In the genomic region with DNA sequence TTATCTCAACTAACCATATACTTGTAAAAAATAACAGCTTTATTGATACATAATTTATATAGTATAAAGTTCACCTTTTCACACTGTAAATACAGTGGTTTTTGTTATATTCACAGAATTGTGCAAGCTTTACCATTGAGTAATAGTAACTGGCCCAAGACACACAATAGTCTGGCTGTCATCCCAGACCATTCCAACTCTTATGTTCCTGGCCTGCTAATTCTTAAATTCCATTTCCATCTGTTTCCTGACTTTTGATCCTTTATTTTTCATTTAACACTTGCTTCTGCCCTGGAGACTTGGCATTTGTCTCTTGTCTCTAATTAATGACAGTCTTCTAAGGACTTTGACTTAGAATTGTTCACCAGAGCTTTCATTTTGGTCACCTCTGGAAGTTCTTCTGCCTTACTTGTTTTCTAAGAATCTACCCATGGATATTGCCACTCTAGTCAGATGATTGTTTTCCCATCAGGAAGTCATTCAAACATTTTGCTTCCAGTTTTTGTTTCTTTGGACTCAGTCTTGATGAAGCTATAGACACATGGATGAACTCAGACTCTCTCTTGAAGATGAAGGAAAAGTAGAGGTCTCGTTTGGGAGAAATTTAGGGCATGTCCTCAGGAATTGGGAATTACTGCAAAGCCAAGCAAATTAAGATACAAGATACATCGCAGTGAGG, we compare ENCODE assay signal across 14 cellular contexts. TPM values are rescaled to one million over a fixed set of nuclear protein-coding genes. Genes with fewer than 3 reads are reported as not detected.
A peak's percentile ranks its signal among the peaks of the same experiment; 100 is the strongest.
DNase-seq lines count a peak whose midpoint lies in the region; ATAC-seq and TF ChIP-seq lines count a peak whose summit lies in the region.
"Had no signal": no experiment of that assay in that cellular context is flagged by ENCODE, and none has a peak within 500 bp of the region (broad histone marks: within the 10 kb centered on the region; RNA-seq: fewer than 3 reads in every experiment).

No MANE protein-coding gene starts in this region.

- no peaks in the 10 kb centered on the region for H3K9me2 ChIP-seq in OCI-LY7 (ENCODE audit: insufficient read depth, low read length)

- intact Hi-C loops in OCI-LY7 (cut with micrococcal nuclease; ENCODE audit: unreplicated experiment): no loop called here

- H3K4me1 Mint-ChIP-seq in HFFc6 (ENCODE audit: low read depth): peaks cover 47% of the 10 kb centered on the region
- peaks cover 53% of the 10 kb centered on the region for H3K4me1 Mint-ChIP-seq in chondrocyte (ENCODE audit: low read depth)
- no peaks in the 10 kb centered on the region for H3K4me1 Mint-ChIP-seq in T-helper 2 cell treated with Interferon-gamma antibody and Interleukin-4, amounts not matched to agents 5 μg/mL and 100 μg/mL, for 36 hours (ENCODE audit: low read depth)

- no peak for ATAC-seq in HG02938 (IDR thresholded peaks at IDR 0.05; ENCODE audit: unreplicated experiment)
- ATAC-seq: activated CD8-positive, alpha-beta T cell treated with anti-CD3 and anti-CD28 coated beads for 36 hours; natural killer cell treated with Interleukin-12 subunit alpha and Interleukin-12 subunit beta and Interleukin-15 and Interleukin-18, amount 100 ng/mL, for 72 hours had no signal

- H3K27ac ChIP-seq in subcutaneous abdominal adipose tissue (ENCODE audit: low read depth, low read length): peak overlapping the region; percentile 61
- H3K27ac ChIP-seq in OCI-LY7 (ENCODE audit: low read depth, low read length, poor library complexity, severe bottlenecking): no peak overlapping the region

- H3K27ac Mint-ChIP-seq in HFFc6 (peak overlapping the region; percentile 18), chondrocyte (ENCODE audit: unreplicated experiment) (peak overlapping the region; percentile 11)
- H3K27ac Mint-ChIP-seq in T-helper 2 cell treated with Interferon-gamma antibody and Interleukin-4, amounts not matched to agents 5 μg/mL and 100 μg/mL, for 36 hours: no peak overlapping the region
- H3K27ac Mint-ChIP-seq: activated CD8-positive, alpha-beta T cell treated with anti-CD3 and anti-CD28 coated beads for 36 hours; natural killer cell treated with Interleukin-12 subunit alpha and Interleukin-12 subunit beta and Interleukin-15 and Interleukin-18, amount 100 ng/mL, for 72 hours had no signal

- no peak overlapping the region for H2AFZ ChIP-seq in OCI-LY7 (ENCODE audit: low read length)

- peaks cover 3 to 31% (median 17%) of the 10 kb centered on the region in 5 donors for H3K4me1 ChIP-seq in subcutaneous abdominal adipose tissue (ENCODE audit: control insufficient read depth in 5 of 5, insufficient read depth in 5 of 5, low read length in 5 of 5)
- no peaks in the 10 kb centered on the region for H3K4me1 ChIP-seq in OCI-LY7 (ENCODE audit: insufficient read depth, low read length, poor library complexity, severe bottlenecking)

- CTCF ChIA-PET in OCI-LY7 (lab: Charles Lee; ENCODE audit: unreplicated experiment): no interaction called here

- H4K20me1 ChIP-seq in OCI-LY7 (ENCODE audit: insufficient read depth, low read length): no peaks in the 10 kb centered on the region

- no peak overlapping the region for H3K4me2 ChIP-seq in OCI-LY7 (ENCODE audit: low read length)

- no peaks in the 10 kb centered on the region for H3K36me3 Mint-ChIP-seq in HFFc6 (ENCODE audit: low read depth)
- no peaks in the 10 kb centered on the region for H3K36me3 Mint-ChIP-seq in chondrocyte (ENCODE audit: low read depth)
- no peaks in the 10 kb centered on the region for H3K36me3 Mint-ChIP-seq in T-helper 2 cell treated with Interferon-gamma antibody and Interleukin-4, amounts not matched to agents 5 μg/mL and 100 μg/mL, for 36 hours (ENCODE audit: low read depth)
- H3K36me3 Mint-ChIP-seq: natural killer cell treated with Interleukin-12 subunit alpha and Interleukin-12 subunit beta and Interleukin-15 and Interleukin-18, amount 100 ng/mL, for 72 hours had no signal

- DNase-seq in HFFc6 (peak; percentile 60), chondrocyte (ENCODE audit: low spot score) (no peak), left kidney (ENCODE audit: low read depth, low spot score) (peak; percentile 41), OCI-LY7 (ENCODE audit: low spot score) (no peak)
- no peak for DNase-seq in T-helper 2 cell treated with Interferon-gamma antibody and Interleukin-4, amounts not matched to agents 5 μg/mL and 100 μg/mL, for 36 hours (ENCODE audit: low spot score)
- DNase-seq in stimulated activated naive CD4-positive, alpha-beta T cell (lab: John Stamatoyannopoulos, UW): no peak
- DNase-seq: activated CD8-positive, alpha-beta T cell treated with anti-CD3 and anti-CD28 coated beads for 36 hours; amygdala; DMS 273 treated with DMSO at 0.1 percent for 48 hours; head of caudate nucleus; stimulated activated CD4-positive, alpha-beta T cell treated with anti-CD3 and anti-CD28 coated beads, Interleukin-4, amount 100 ng/mL, for 1 hour had no signal

- H3K4me3 ChIP-seq in subcutaneous abdominal adipose tissue (ENCODE audit: low read depth in 1 of 5, low read length in 5 of 5): peak overlapping the region in 1 of 5 donors; percentile 18
- H3K4me3 ChIP-seq in OCI-LY7 (ENCODE audit: low read depth, low read length, poor library complexity, severe bottlenecking): no peak overlapping the region

- peak overlapping the region in 1 of 5 donors; percentile 42 for H3K9ac ChIP-seq in subcutaneous abdominal adipose tissue (ENCODE audit: low read length in 5 of 5)

- POLR2A ChIA-PET in OCI-LY7 (lab: Charles Lee): interaction anchor here (0.7 kb wide), 1 partner anchor 279 kb away, joined by 5 read pairs; no protein-coding TSS in a partner anchor

- no peak for TF ChIP-seq CTCF in HFFc6 (IDR thresholded peaks at IDR 0.05)
- no peak for TF ChIP-seq CTCF in chondrocyte (IDR thresholded peaks at IDR 0.05)
- no peak for TF ChIP-seq CTCF in OCI-LY7 (conservative IDR thresholded peaks at IDR 0.05; ENCODE audit: low read length)

- H3K27me3 ChIP-seq in subcutaneous abdominal adipose tissue (ENCODE audit: control insufficient read depth in 5 of 5, insufficient read depth in 4 of 5, low read length in 5 of 5): no peaks in the 10 kb centered on the region

- H3K9me3 Mint-ChIP-seq in HFFc6: no peaks in the 10 kb centered on the region
- H3K9me3 Mint-ChIP-seq in chondrocyte (ENCODE audit: low read depth): no peaks in the 10 kb centered on the region
- no peaks in the 10 kb centered on the region for H3K9me3 Mint-ChIP-seq in T-helper 2 cell treated with Interferon-gamma antibody and Interleukin-4, amounts not matched to agents 5 μg/mL and 100 μg/mL, for 36 hours
- H3K9me3 Mint-ChIP-seq: activated CD8-positive, alpha-beta T cell treated with anti-CD3 and anti-CD28 coated beads for 36 hours had no signal

- H3K9me3 ChIP-seq in subcutaneous abdominal adipose tissue (ENCODE audit: control insufficient read depth in 5 of 5, low read length in 5 of 5) (no peaks in the 10 kb centered on the region), OCI-LY7 (ENCODE audit: low read length) (no peaks in the 10 kb centered on the region)

- no peaks in the 10 kb centered on the region for H3K27me3 Mint-ChIP-seq in HFFc6 (ENCODE audit: insufficient read depth)
- no peaks in the 10 kb centered on the region for H3K27me3 Mint-ChIP-seq in chondrocyte (ENCODE audit: low read depth)
- no peaks in the 10 kb centered on the region for H3K27me3 Mint-ChIP-seq in T-helper 2 cell treated with Interferon-gamma antibody and Interleukin-4, amounts not matched to agents 5 μg/mL and 100 μg/mL, for 36 hours (ENCODE audit: low read depth)
- H3K27me3 Mint-ChIP-seq: natural killer cell treated with Interleukin-12 subunit alpha and Interleukin-12 subunit beta and Interleukin-15 and Interleukin-18, amount 100 ng/mL, for 72 hours had no signal

- H3K4me3 Mint-ChIP-seq in HFFc6 (no peak overlapping the region; the same call in 1 of the 2 replicates), chondrocyte (ENCODE audit: unreplicated experiment) (no peak overlapping the region)
- H3K4me3 Mint-ChIP-seq in T-helper 2 cell treated with Interferon-gamma antibody and Interleukin-4, amounts not matched to agents 5 μg/mL and 100 μg/mL, for 36 hours: no peak overlapping the region
- H3K4me3 Mint-ChIP-seq: activated CD8-positive, alpha-beta T cell treated with anti-CD3 and anti-CD28 coated beads for 36 hours; natural killer cell treated with Interleukin-12 subunit alpha and Interleukin-12 subunit beta and Interleukin-15 and Interleukin-18, amount 100 ng/mL, for 72 hours had no signal

- no peaks in the 10 kb centered on the region for H3K79me2 ChIP-seq in OCI-LY7 (ENCODE audit: insufficient read depth, low read depth, low read length)

- no peaks in the 10 kb centered on the region for H3K36me3 ChIP-seq in subcutaneous abdominal adipose tissue (ENCODE audit: control insufficient read depth in 5 of 5, insufficient read depth in 5 of 5, low read length in 5 of 5)
- H3K36me3 ChIP-seq in OCI-LY7 (ENCODE audit: insufficient read depth, low read length): no peaks in the 10 kb centered on the region

- BruUV-seq in OCI-LY7 (replicated peaks; lab: Mats Ljungman, UMichigan): no TSS peak

RNA-seq across cellular contexts. Expression of a gene that starts 27.2 kb away (rescaled TPM):
- 10 to 100 TPM in 3 of 6 experiments, 1 to 10 TPM in 3; 6.7 to 11.9 (median 9.8) TPM for total RNA-seq in HFFc6 (2021; fragmentation: NEBNext Ultra II Directional; extraction: Animal tissue kit (Norgen Biotek cat#: 25700))
- 17.5 to 29.9 TPM (median 18.9 TPM) in 3 replicates for total RNA-seq in chondrocyte
- not detected in 2 replicates for total RNA-seq in OCI-LY7 (2014; rRNA removed; shearing (Covaris generic))
- total RNA-seq in OCI-LY7 (2022): not detected in 2 replicates
- total RNA-seq: activated CD8-positive, alpha-beta T cell treated with anti-CD3 and anti-CD28 coated beads for 36 hours; natural killer cell treated with Interleukin-12 subunit alpha and Interleukin-12 subunit beta and Interleukin-15 and Interleukin-18, amount 100 ng/mL, for 72 hours had no signal

Comparison
In these comparisons a context has a peak if more than half of its experiments do, and no peak if none do; other contexts are left out.
1. DNase-seq: peak in HFFc6 (single experiment) and left kidney (single experiment); none in chondrocyte (single experiment), T-helper 2 cell treated with Interferon-gamma antibody and Interleukin-4, amounts not matched to agents 5 μg/mL and 100 μg/mL, for 36 hours (single experiment), OCI-LY7 (single experiment) and stimulated activated naive CD4-positive, alpha-beta T cell (0 of 6).
2. RNA of a gene that starts 27.2 kb away (total RNA-seq): 17.5 to 29.9 TPM in chondrocyte and 6.7 to 11.9 TPM in HFFc6; not detected in OCI-LY7; every median in the first group is over 4 times any median in the second.